In genomic region chr1:56520202-56520601, GRCh38 we compare ENCODE assay signal across 21 cellular contexts. TPM values are rescaled to one million over a fixed set of nuclear protein-coding genes. Genes with fewer than 3 reads are reported as not detected.
DNase-seq lines count a peak whose midpoint lies in the region; ATAC-seq and TF ChIP-seq lines count a peak whose summit lies in the region.
"Had no signal": no experiment of that assay in that cellular context is flagged by ENCODE, and none has a peak within 500 bp of the region (broad histone marks: within the 10 kb centered on the region; RNA-seq: fewer than 3 reads in every experiment).

No MANE protein-coding gene starts in this region.

- H3K4me1 Mint-ChIP-seq in stimulated activated naive CD8-positive, alpha-beta T cell treated with anti-CD3 and anti-CD28 coated beads, Interleukin-15, amount 100 ng/mL, for 72 hours: peaks cover under 1% of the 10 kb centered on the region

- WGBS in heart left ventricle, 4 donors: 60 to 82% (median 82%) methylated on average over 1 to 3 of the region's 3 CpGs

- H3K27me3 Mint-ChIP-seq in stimulated activated naive CD8-positive, alpha-beta T cell treated with anti-CD3 and anti-CD28 coated beads, Interleukin-15, amount 100 ng/mL, for 72 hours: peaks cover 7% of the 10 kb centered on the region
- H3K27me3 Mint-ChIP-seq: CD4-positive, alpha-beta T cell; IgD-negative memory B cell had no signal

- intact Hi-C loops in left ventricle myocardium inferior (cut with micrococcal nuclease): no loop called here
- intact Hi-C loops in heart left ventricle (cut with DNase I): no loop called here

- no peak overlapping the region for H3K9ac ChIP-seq in OCI-LY3 (ENCODE audit: low read length)

- no peak overlapping the region for H3K27ac Mint-ChIP-seq in stimulated activated naive CD8-positive, alpha-beta T cell treated with anti-CD3 and anti-CD28 coated beads, Interleukin-15, amount 100 ng/mL, for 72 hours
- H3K27ac Mint-ChIP-seq: CD4-positive, alpha-beta T cell; IgD-negative memory B cell had no signal

- no peaks in the 10 kb centered on the region for H3K27me3 ChIP-seq in left ventricle myocardium inferior (ENCODE audit: low read depth)
- H3K27me3 ChIP-seq in heart left ventricle: no peaks in the 10 kb centered on the region
- peaks cover 10% of the 10 kb centered on the region; the same call in 1 of the 2 replicates for H3K27me3 ChIP-seq in OCI-LY3 (ENCODE audit: low read depth, low read length)

- H3K9me3 ChIP-seq in left ventricle myocardium inferior (replicated peaks) (no peaks in the 10 kb centered on the region), heart left ventricle (no peaks in the 10 kb centered on the region), OCI-LY3 (ENCODE audit: insufficient read depth, low read length) (no peaks in the 10 kb centered on the region)

- H3K79me2 ChIP-seq in OCI-LY3 (ENCODE audit: low read length): no peaks in the 10 kb centered on the region

- no peaks in the 10 kb centered on the region for H3K9me3 Mint-ChIP-seq in stimulated activated naive CD8-positive, alpha-beta T cell treated with anti-CD3 and anti-CD28 coated beads, Interleukin-15, amount 100 ng/mL, for 72 hours
- H3K9me3 Mint-ChIP-seq: CD4-positive, alpha-beta T cell; IgD-negative memory B cell had no signal

- no peaks in the 10 kb centered on the region for H4K20me1 ChIP-seq in OCI-LY3 (ENCODE audit: insufficient read depth, low read length)

- no peak for TF ChIP-seq CTCF in left ventricle myocardium inferior (IDR thresholded peaks at IDR 0.05; ENCODE audit: borderline replicate concordance)
- no peak for TF ChIP-seq CTCF in heart left ventricle (IDR thresholded peaks at IDR 0.05)
- no peak for TF ChIP-seq CTCF in OCI-LY3 (IDR thresholded peaks at IDR 0.05; ENCODE audit: low read depth, low read length)
- no peak for TF ChIP-seq CTCF in choroid plexus epithelial cell (conservative IDR thresholded peaks at IDR 0.05; ENCODE audit: low read depth, low read length)

- H3K36me3 ChIP-seq in left ventricle myocardium inferior (peaks cover 84% of the 10 kb centered on the region), heart left ventricle (peaks cover 0 to 98% (median 53%) of the 10 kb centered on the region in 9 donors), OCI-LY3 (replicated peaks; ENCODE audit: low read depth, low read length) (no peaks in the 10 kb centered on the region)

- no peak overlapping the region for H3K4me3 ChIP-seq in left ventricle myocardium inferior
- H3K4me3 ChIP-seq in heart left ventricle: no peak overlapping the region
- H3K4me3 ChIP-seq in OCI-LY3 (ENCODE audit: low read length): peak overlapping the region; percentile 16; the same call in 1 of the 2 replicates
- H3K4me3 ChIP-seq in choroid plexus epithelial cell (ENCODE audit: low read depth, low read length): no peak overlapping the region
- H3K4me3 ChIP-seq: SK-N-MC had no signal

- DNase-seq in left ventricle myocardium inferior (no peak), heart left ventricle (no peak), choroid plexus epithelial cell (ENCODE audit: low read depth) (peak; percentile 66), Ammon's horn (ENCODE audit: low spot score) (no peak), OCI-M2 (lab: John Stamatoyannopoulos, UW; ENCODE audit: unreplicated experiment) (no peak), kidney glomerular epithelial cell (lab: John Stamatoyannopoulos, UW) (no peak)
- no peak for DNase-seq in stimulated activated naive CD8-positive, alpha-beta T cell treated with anti-CD3 and anti-CD28 coated beads, Interleukin-15, amount 100 ng/mL, for 72 hours
- DNase-seq: 8988T; CD4-positive, alpha-beta T cell; DMS153; GF-D8; GOT3; Kasumi-1; NCI-H1694 treated with DMSO at 0.1 percent for 48 hours; NCI-H748 treated with DMSO at 0.1 percent for 48 hours; NK-92 treated with Interleukin-12 subunit alpha and Interleukin-12 subunit beta, amount 100 ng/mL, for 24 hours; Right ventricle myocardium superior had no signal

- H2AFZ ChIP-seq in OCI-LY3 (ENCODE audit: low read depth, low read length): peak overlapping the region; percentile 73; the same call in 1 of the 2 replicates

- no peak overlapping the region for H3K4me3 Mint-ChIP-seq in stimulated activated naive CD8-positive, alpha-beta T cell treated with anti-CD3 and anti-CD28 coated beads, Interleukin-15, amount 100 ng/mL, for 72 hours
- H3K4me3 Mint-ChIP-seq: CD4-positive, alpha-beta T cell; IgD-negative memory B cell had no signal

- H3K4me1 ChIP-seq in left ventricle myocardium inferior: peaks cover 99% of the 10 kb centered on the region
- peaks cover 20 to 90% (median 57%) of the 10 kb centered on the region in 12 donors for H3K4me1 ChIP-seq in heart left ventricle
- H3K4me1 ChIP-seq in OCI-LY3 (ENCODE audit: low read length): peaks cover 51% of the 10 kb centered on the region

- no peak for ATAC-seq in heart left ventricle
- ATAC-seq in stimulated activated naive CD8-positive, alpha-beta T cell treated with anti-CD3 and anti-CD28 coated beads, Interleukin-15, amount 100 ng/mL, for 72 hours: no peak

- peak overlapping the region; percentile 63 for H3K4me2 ChIP-seq in OCI-LY3 (ENCODE audit: low read length)

- TF ChIP-seq POLR2A in heart left ventricle (IDR thresholded peaks at IDR 0.05): no peak

- peak overlapping the region; percentile 28 for H3K27ac ChIP-seq in left ventricle myocardium inferior (replicated peaks)
- H3K27ac ChIP-seq in heart left ventricle: no peak overlapping the region
- no peak overlapping the region; the same call in 1 of the 2 replicates for H3K27ac ChIP-seq in OCI-LY3 (ENCODE audit: low read length)
- H3K27ac ChIP-seq: HL-60, SK-N-MC had no signal

RNA-seq across cellular contexts. Expression of gene PLPP3, which starts 59.2 kb away (rescaled TPM):
- total RNA-seq in left ventricle myocardium inferior (101 TPM), heart left ventricle (100 to 1,000 TPM in 4 of 9 donors, 10 to 100 TPM in 5; 75.8 to 221 (median 97.8) TPM)
- 10 to 100 TPM; 17.1 to 89.6 TPM for polyA plus RNA-seq in heart left ventricle
- total RNA-seq: CD4-positive, alpha-beta T cell had no signal
